In the genomic region with DNA sequence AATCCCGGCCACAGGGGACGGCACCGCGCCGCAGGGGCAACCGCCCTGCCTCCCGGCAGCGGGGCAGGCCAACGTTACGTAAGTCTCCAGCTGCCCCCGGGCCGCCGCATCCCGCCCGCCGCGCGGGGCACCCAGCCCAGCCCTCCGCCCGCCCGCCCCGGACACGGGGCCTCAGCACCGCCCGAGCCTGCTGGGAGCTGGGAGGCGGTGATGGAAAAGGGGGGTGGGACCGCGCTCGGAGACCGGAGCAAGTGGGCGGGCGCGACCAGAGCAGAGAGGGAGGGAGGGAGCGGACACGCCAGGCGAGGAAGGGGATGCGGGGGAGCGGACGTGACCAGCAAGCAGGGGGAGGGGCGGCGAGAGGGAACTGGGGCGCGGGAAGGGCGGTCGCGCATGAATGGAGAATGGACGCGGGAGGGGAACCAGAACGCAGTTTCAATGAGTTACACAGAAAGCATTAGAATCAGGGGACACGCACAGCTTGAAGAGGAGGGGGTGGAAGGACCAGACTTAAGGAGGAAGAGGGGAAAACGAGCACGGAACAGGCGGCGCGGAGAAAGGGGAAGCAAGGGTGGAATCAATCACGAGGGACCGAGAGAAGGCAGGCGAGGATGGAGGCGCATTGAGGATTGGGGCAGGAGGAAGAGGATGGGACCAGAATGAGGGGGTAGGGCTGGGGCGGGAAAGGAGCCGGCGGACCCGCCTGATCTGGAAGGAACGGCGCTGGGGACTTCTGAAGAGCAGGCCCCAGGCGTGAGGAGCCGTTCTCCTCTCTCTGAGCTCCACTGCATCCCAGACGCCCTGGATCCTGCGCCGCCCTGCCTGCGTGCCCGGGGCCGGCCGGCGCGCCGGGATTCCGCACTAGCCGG, we compare ENCODE assay signal across 8 cellular contexts. TPM values are rescaled to one million over a fixed set of nuclear protein-coding genes. Genes with fewer than 3 reads are reported as not detected.
DNase-seq lines count a peak whose midpoint lies in the region; ATAC-seq and TF ChIP-seq lines count a peak whose summit lies in the region.

No MANE protein-coding gene starts in this region.

- peak; percentile 83 for TF ChIP-seq POLR2A in prostate gland (IDR thresholded peaks at IDR 0.05)
- peak; percentile 36 to 81 for TF ChIP-seq POLR2A in uterus (IDR thresholded peaks at IDR 0.05)

- H3K36me3 ChIP-seq in ascending aorta (no peaks in the 10 kb centered on the region), prostate gland (no peaks in the 10 kb centered on the region), uterus (no peaks in the 10 kb centered on the region)

- WGBS in right cardiac atrium = under 1% methylated on average over 79 of the region's 79 CpGs
- WGBS in prostate gland = under 1% methylated on average over 79 of the region's 79 CpGs

- no peaks in the 10 kb centered on the region for H3K27me3 ChIP-seq in ascending aorta
- H3K27me3 ChIP-seq in right cardiac atrium (ENCODE audit: control insufficient read depth, insufficient read depth) = no peaks in the 10 kb centered on the region
- no peaks in the 10 kb centered on the region for H3K27me3 ChIP-seq in prostate gland (replicated peaks; ENCODE audit: insufficient read depth)
- no peaks in the 10 kb centered on the region for H3K27me3 ChIP-seq in uterus

- DNase-seq in GM10266 (ENCODE audit: extremely low spot score) (peak; percentile 85), NCI-H1105 (lab: John Stamatoyannopoulos, UW) (peak; percentile 89), T-helper 17 cell (peak; percentile 14 to 59 (median 58)), ascending aorta (ENCODE audit: low spot score in 2 of 2) (peak; percentile 75 to 94), right cardiac atrium (peak; percentile 95 to 97 (median 97)), prostate gland (ENCODE audit: low spot score) (peak; percentile 90), uterus (peak; percentile 92 to 94)

- H3K4me3 Mint-ChIP-seq in T-helper 17 cell = peak overlapping the region; percentile 99

- no peaks in the 10 kb centered on the region for H3K27me3 Mint-ChIP-seq in T-helper 17 cell

- H3K9me3 ChIP-seq in T-helper 17 cell (ENCODE audit: control insufficient read depth, low read length, poor library complexity, severe bottlenecking) = no peaks in the 10 kb centered on the region
- H3K9me3 ChIP-seq in ascending aorta = no peaks in the 10 kb centered on the region
- H3K9me3 ChIP-seq in right cardiac atrium (ENCODE audit: control insufficient read depth, low read length) = no peaks in the 10 kb centered on the region
- H3K9me3 ChIP-seq in prostate gland = no peaks in the 10 kb centered on the region
- no peaks in the 10 kb centered on the region for H3K9me3 ChIP-seq in uterus

- H3K36me3 Mint-ChIP-seq in T-helper 17 cell (ENCODE audit: low read depth) = peaks cover 3% of the 10 kb centered on the region

- intact Hi-C loops in ascending aorta (cut with DNase I) = loop anchor here (1.0 to 10.0 kb wide), 5 partner anchors 32 to 1856 kb away; a partner anchor contains a TSS
- intact Hi-C loops in right cardiac atrium (cut with DNase I) = loop anchor here in 1 of 4 donors (5.0 kb wide), 1 partner anchor 42 kb away; a partner anchor contains a TSS
- intact Hi-C loops in prostate gland (cut with DNase I) = loop anchor here (5.0 kb wide), 2 partner anchors 33 to 42 kb away; a partner anchor contains a TSS
- intact Hi-C loops in uterus (cut with DNase I; ENCODE audit: low total_unique reads) = no loop called here

- H3K27ac ChIP-seq in ascending aorta (peak overlapping the region; percentile 99 to 100), right cardiac atrium (ENCODE audit: low read length) (peak overlapping the region; percentile 96), prostate gland (peak overlapping the region; percentile 96 to 98), uterus (peak overlapping the region; percentile 93 to 98)

- peak overlapping the region; percentile 87 to 98 for H3K4me3 ChIP-seq in ascending aorta
- peak overlapping the region; percentile 85 for H3K4me3 ChIP-seq in right cardiac atrium (ENCODE audit: low read length)
- H3K4me3 ChIP-seq in prostate gland = peak overlapping the region; percentile 74 to 95
- peak overlapping the region; percentile 73 to 85 for H3K4me3 ChIP-seq in uterus

- ATAC-seq in T-helper 17 cell (no peak), right cardiac atrium (peak; percentile 87 to 90), HG03108 (IDR thresholded peaks at IDR 0.05; ENCODE audit: unreplicated experiment) (no peak)

- peak overlapping the region; percentile 100 for H3K27ac Mint-ChIP-seq in T-helper 17 cell

- TF ChIP-seq CTCF in GM10266 (IDR thresholded peaks at IDR 0.05; ENCODE audit: control insufficient read depth, insufficient read depth, low read depth, missing control alignments) (no peak), ascending aorta (IDR thresholded peaks at IDR 0.05) (no peak), prostate gland (IDR thresholded peaks at IDR 0.05) (peak in 1 of 4 experiments; percentile 2), uterus (IDR thresholded peaks at IDR 0.05) (peak in 2 of 4 experiments; percentile 8 to 32)

- peaks cover 47% of the 10 kb centered on the region for H3K4me1 Mint-ChIP-seq in T-helper 17 cell

- H3K4me1 ChIP-seq in ascending aorta (peaks cover 8 to 46% of the 10 kb centered on the region in 2 donors), right cardiac atrium (ENCODE audit: control insufficient read depth, insufficient read depth, low read length) (peaks cover 10% of the 10 kb centered on the region), prostate gland (replicated peaks) (peaks cover 23% of the 10 kb centered on the region), uterus (peaks cover 6 to 10% of the 10 kb centered on the region in 2 donors)

RNA-seq across cellular contexts. Expression of a gene that starts 0.6 kb away (rescaled TPM):
- total RNA-seq in T-helper 17 cell = 100 to 1,000 TPM; 343 to 428 TPM
- total RNA-seq in ascending aorta = 313 TPM
- total RNA-seq in right cardiac atrium = 1,000 to 10,000 TPM in 2 of 4 donors, 100 to 1,000 TPM in 2; 822 to 1,102 (median 1,021) TPM
- 840 TPM for polyA plus RNA-seq in right cardiac atrium
- total RNA-seq in prostate gland = 100 to 1,000 TPM; 470 to 513 TPM
- total RNA-seq in uterus = 100 to 1,000 TPM; 101 to 443 (median 191) TPM

RNA-seq across cellular contexts. Expression of a gene that starts 32.8 kb away (rescaled TPM):
- total RNA-seq in T-helper 17 cell = not detected
- not detected for total RNA-seq in ascending aorta
- total RNA-seq in right cardiac atrium = under 1 TPM in 3 of 4 donors, not detected in 1; 0.40 to 0.71 (median 0.48) TPM
- polyA plus RNA-seq in right cardiac atrium = 0.14 TPM
- total RNA-seq in prostate gland = 1 to 10 TPM; 4.3 to 6.4 TPM
- 1 to 10 TPM in 1 of 4 donors, under 1 TPM in 1, not detected in 2; 0.67 to 4.1 TPM for total RNA-seq in uterus

RNA-seq across cellular contexts. Expression of a gene that starts 41.9 kb away (rescaled TPM):
- 100 to 1,000 TPM; 109 to 112 TPM for total RNA-seq in T-helper 17 cell
- 26.5 TPM for total RNA-seq in ascending aorta
- 10 to 100 TPM; 39.7 to 53.6 (median 45.0) TPM for total RNA-seq in right cardiac atrium
- 34.5 TPM for polyA plus RNA-seq in right cardiac atrium
- total RNA-seq in prostate gland = 10 to 100 TPM; 34.4 to 85.8 TPM
- total RNA-seq in uterus = 100 to 1,000 TPM in 1 of 4 donors, 10 to 100 TPM in 3; 32.1 to 111 (median 55.6) TPM

Comparison
In these comparisons a context has a peak if more than half of its experiments do, and no peak if none do; other contexts are left out.
1. ATAC-seq: peak in right cardiac atrium (2 of 2); none in T-helper 17 cell (single experiment) and HG03108 (single experiment).
2. Peak in every context shown above with its lines, with median percentiles within 50 percentile points of each other: DNase-seq, H3K27ac ChIP-seq and H3K4me3 ChIP-seq.